In the genomic region with DNA sequence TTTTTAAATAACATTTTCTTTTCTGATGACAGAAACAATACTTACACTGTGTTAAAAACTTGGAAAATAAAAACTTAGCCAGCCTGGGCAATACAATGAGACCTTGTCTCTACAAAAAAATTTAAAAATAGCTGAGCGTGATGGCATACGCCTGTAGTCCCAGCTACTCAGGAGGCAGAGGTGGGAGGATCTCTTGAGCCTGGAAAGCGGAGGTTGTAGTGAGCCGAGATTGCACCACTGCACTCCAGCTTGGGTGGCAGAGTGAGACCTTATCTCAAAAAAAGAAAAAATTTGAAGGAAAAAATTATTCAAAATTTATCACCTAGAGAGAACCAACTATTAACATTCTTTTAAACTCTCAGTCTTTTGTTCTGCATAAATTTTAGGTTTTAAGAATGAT, we compare ENCODE assay signal across 33 cellular contexts.
"Had no signal": no experiment of that assay in that cellular context is flagged by ENCODE, and none has a peak within 500 bp of the region (broad histone marks: within the 10 kb centered on the region; RNA-seq: fewer than 3 reads in every experiment).

No MANE protein-coding gene starts in this region.

- H3K4me1 Mint-ChIP-seq: activated B cell treated with CpG ODN at 0.5 μM for 24 hours had no signal

- DNase-seq: activated B cell treated with CpG ODN at 0.5 μM for 24 hours; activated CD4-positive, alpha-beta memory T cell treated with anti-CD3 and anti-CD28 coated beads for 36 hours; activated CD4-positive, alpha-beta T cell treated with anti-CD3 and anti-CD28 coated beads, Interleukin-2, amount 50 U/mL, for 1 hour; activated CD4-positive, alpha-beta T cell treated with anti-CD3 and anti-CD28 coated beads, Interleukin-2, amount 50 U/mL, for 4 hours; activated CD4-positive, CD25-positive, alpha-beta regulatory T cell treated with anti-CD3 and anti-CD28 coated beads, Interleukin-2, amount 50 U/mL, for 72 hours; activated CD8-positive, alpha-beta memory T cell treated with anti-CD3 and anti-CD28 coated beads, Interleukin-2, amount 50 U/mL, for 4 hours; activated CD8-positive, alpha-beta T cell treated with anti-CD3 and anti-CD28 coated beads for 36 hours; activated effector memory CD4-positive, alpha-beta T cell treated with anti-CD3 and anti-CD28 coated beads, Interleukin-2, amount 50 U/mL, for 16 hours; activated gamma-delta T cell treated with Interleukin-2 at 50 U/mL for 16 hours; activated naive CD4-positive, alpha-beta T cell treated with anti-CD3 and anti-CD28 coated beads, Interleukin-2, amount 50 U/mL, for 16 hours; activated naive CD4-positive, alpha-beta T cell treated with Interleukin-2 at 50 U/mL for 16 hours; activated naive CD8-positive, alpha-beta T cell treated with anti-CD3 and anti-CD28 coated beads for 36 hours; activated T-cell treated with anti-CD3 and anti-CD28 coated beads for 4 hours; activated T-cell treated with anti-CD3 and anti-CD28 coated beads, Interleukin-2, amount 50 U/mL, for 1 hour; activated T-cell treated with anti-CD3 and anti-CD28 coated beads, Interleukin-2, amount 50 U/mL, for 4 hours; activated T-cell treated with anti-CD3 and anti-CD28 coated beads, Interleukin-2, amount 50 U/mL, for 72 hours; adrenal gland; amniotic stem cell; aorta; body of pancreas; brain microvascular endothelial cell; central memory CD4-positive, alpha-beta T cell; SW 1271; T-helper 1 cell; T-helper 2 cell; T-helper 9 cell had no signal

- H3K9me3 Mint-ChIP-seq: activated B cell treated with CpG ODN at 0.5 μM for 24 hours; activated T-cell treated with anti-CD3 and anti-CD28 coated beads, Interleukin-2, amount 50 U/mL, for 4 hours; activated T-helper 1 cell treated with anti-CD3 and anti-CD28 coated beads, Interleukin-12 subunit alpha, Interleukin-12 subunit beta, Interleukin-2, Interleukin-4 antibody, amounts not matched to agents 30 ng/mL and 10 ng/mL and 1 ng/mL, durations not matched to agents 14 hours and 24 hours and 36 hours; activated T-helper 17 cell treated with anti-CD3 and anti-CD28 coated beads, Interleukin-2, amount 50 U/mL, for 72 hours; T-helper 1 cell treated with Interleukin-12 subunit alpha and Interleukin-12 subunit beta and Interleukin-4 antibody, amounts not matched to agents 30 μg/mL and 1 μg/mL, for 36 hours; T-helper 2 cell treated with Interferon-gamma antibody and Interleukin-4, amounts not matched to agents 5 μg/mL and 100 μg/mL, for 36 hours had no signal

- H3K27ac Mint-ChIP-seq: activated B cell treated with CpG ODN at 0.5 μM for 24 hours; activated CD4-positive, alpha-beta memory T cell treated with anti-CD3 and anti-CD28 coated beads for 36 hours; activated CD8-positive, alpha-beta T cell treated with anti-CD3 and anti-CD28 coated beads for 36 hours; activated naive CD4-positive, alpha-beta T cell treated with anti-CD3 and anti-CD28 coated beads, Interleukin-2, amount 50 U/mL, for 72 hours; activated naive CD8-positive, alpha-beta T cell treated with anti-CD3 and anti-CD28 coated beads for 36 hours; activated T-helper 1 cell treated with anti-CD3 and anti-CD28 coated beads, Interleukin-12 subunit alpha, Interleukin-12 subunit beta, Interleukin-2, Interleukin-4 antibody, amounts not matched to agents 30 ng/mL and 10 ng/mL and 1 ng/mL, durations not matched to agents 14 hours and 24 hours and 36 hours; activated T-helper 17 cell treated with anti-CD3 and anti-CD28 coated beads, Interleukin-2, amount 50 U/mL, for 72 hours; T-helper 1 cell treated with Interleukin-12 subunit alpha and Interleukin-12 subunit beta and Interleukin-4 antibody, amounts not matched to agents 30 μg/mL and 1 μg/mL, for 36 hours; T-helper 2 cell treated with Interferon-gamma antibody and Interleukin-4, amounts not matched to agents 5 μg/mL and 100 μg/mL, for 36 hours had no signal

- H3K27me3 Mint-ChIP-seq: activated B cell treated with CpG ODN at 0.5 μM for 24 hours; activated CD4-positive, alpha-beta memory T cell treated with anti-CD3 and anti-CD28 coated beads for 36 hours; activated CD8-positive, alpha-beta T cell treated with anti-CD3 and anti-CD28 coated beads for 36 hours; activated naive CD8-positive, alpha-beta T cell treated with anti-CD3 and anti-CD28 coated beads for 36 hours; activated T-helper 17 cell treated with anti-CD3 and anti-CD28 coated beads, Interleukin-2, amount 50 U/mL, for 72 hours had no signal

- H3K27ac ChIP-seq: adrenal gland, body of pancreas, brain microvascular endothelial cell, breast epithelium, VCaP had no signal

- H3K4me3 Mint-ChIP-seq: activated B cell treated with CpG ODN at 0.5 μM for 24 hours; activated CD4-positive, alpha-beta memory T cell treated with anti-CD3 and anti-CD28 coated beads for 36 hours; activated CD8-positive, alpha-beta T cell treated with anti-CD3 and anti-CD28 coated beads for 36 hours; activated naive CD8-positive, alpha-beta T cell treated with anti-CD3 and anti-CD28 coated beads for 36 hours; activated T-cell treated with anti-CD3 and anti-CD28 coated beads, Interleukin-2, amount 50 U/mL, for 4 hours; activated T-cell treated with anti-CD3 and anti-CD28 coated beads, Interleukin-2, amount 50 U/mL, for 72 hours; activated T-helper 1 cell treated with anti-CD3 and anti-CD28 coated beads, Interleukin-12 subunit alpha, Interleukin-12 subunit beta, Interleukin-2, Interleukin-4 antibody, amounts not matched to agents 30 ng/mL and 10 ng/mL and 1 ng/mL, durations not matched to agents 14 hours and 24 hours and 36 hours; activated T-helper 17 cell treated with anti-CD3 and anti-CD28 coated beads, Interleukin-2, amount 50 U/mL, for 72 hours; T-helper 1 cell treated with Interleukin-12 subunit alpha and Interleukin-12 subunit beta and Interleukin-4 antibody, amounts not matched to agents 30 μg/mL and 1 μg/mL, for 36 hours had no signal
